In genomic region chr11:11898648-11899047, GRCh38 we compare ENCODE assay signal across 17 cellular contexts. TPM values are rescaled to one million over a fixed set of nuclear protein-coding genes. Genes with fewer than 3 reads are reported as not detected.
DNase-seq lines count a peak whose midpoint lies in the region; ATAC-seq and TF ChIP-seq lines count a peak whose summit lies in the region.
"Had no signal": no experiment of that assay in that cellular context is flagged by ENCODE, and none has a peak within 500 bp of the region (broad histone marks: within the 10 kb centered on the region; RNA-seq: fewer than 3 reads in every experiment).

No MANE protein-coding gene starts in this region.

- H3K27me3 ChIP-seq in upper lobe of right lung: no peaks in the 10 kb centered on the region
- no peaks in the 10 kb centered on the region for H3K27me3 ChIP-seq in CD8-positive, alpha-beta memory T cell (ENCODE audit: insufficient read depth, low read length, poor library complexity, severe bottlenecking)

- peaks cover 24% of the 10 kb centered on the region for H3K36me3 ChIP-seq in upper lobe of right lung
- H3K36me3 ChIP-seq in CD8-positive, alpha-beta memory T cell (ENCODE audit: insufficient read depth, low read length): peaks cover 5% of the 10 kb centered on the region

- ATAC-seq in natural killer cell (no peak), upper lobe of right lung (peak; percentile 43)
- ATAC-seq in natural killer cell treated with Interleukin-12 subunit alpha and Interleukin-12 subunit beta and Interleukin-15 and Interleukin-18, amount 100 ng/mL, for 72 hours: no peak
- ATAC-seq in central memory CD8-positive, alpha-beta T cell (replicated peaks; ENCODE audit: extremely low read depth, poor library complexity, severe bottlenecking): no peak
- no peak for ATAC-seq in activated T-helper 17 cell treated with anti-CD3 and anti-CD28 coated beads, Interleukin-2, amount 50 U/mL, for 72 hours (replicated peaks)

- no peak overlapping the region for H3K4me3 ChIP-seq in upper lobe of right lung
- H3K4me3 ChIP-seq in CD8-positive, alpha-beta memory T cell (ENCODE audit: low read length): no peak overlapping the region

- POLR2A ChIA-PET in CD8-positive, alpha-beta memory T cell (lab: Charles Lee): no interaction called here

- peak overlapping the region; percentile 5 to 39 for H3K27ac Mint-ChIP-seq in natural killer cell
- H3K27ac Mint-ChIP-seq in natural killer cell treated with Interleukin-12 subunit alpha and Interleukin-12 subunit beta and Interleukin-15 and Interleukin-18, amount 100 ng/mL, for 72 hours: peak overlapping the region in 1 of 2 donors; percentile 11
- peak overlapping the region; percentile 6; the same call in 1 of the 2 replicates for H3K27ac Mint-ChIP-seq in HFFc6
- H3K27ac Mint-ChIP-seq in central memory CD8-positive, alpha-beta T cell (ENCODE audit: low read depth): peak overlapping the region; percentile 2
- no peak overlapping the region for H3K27ac Mint-ChIP-seq in activated T-helper 17 cell treated with anti-CD3 and anti-CD28 coated beads, Interleukin-2, amount 50 U/mL, for 72 hours
- H3K27ac Mint-ChIP-seq in CD8-positive, alpha-beta memory T cell: peak overlapping the region in 4 of 8 donors; percentile 31 to 59 (median 44)

- H3K9me3 Mint-ChIP-seq in natural killer cell: no peaks in the 10 kb centered on the region
- no peaks in the 10 kb centered on the region for H3K9me3 Mint-ChIP-seq in natural killer cell treated with Interleukin-12 subunit alpha and Interleukin-12 subunit beta and Interleukin-15 and Interleukin-18, amount 100 ng/mL, for 72 hours
- no peaks in the 10 kb centered on the region for H3K9me3 Mint-ChIP-seq in HFFc6
- no peaks in the 10 kb centered on the region for H3K9me3 Mint-ChIP-seq in central memory CD8-positive, alpha-beta T cell
- H3K9me3 Mint-ChIP-seq in activated T-helper 17 cell treated with anti-CD3 and anti-CD28 coated beads, Interleukin-2, amount 50 U/mL, for 72 hours: no peaks in the 10 kb centered on the region
- H3K9me3 Mint-ChIP-seq in CD8-positive, alpha-beta memory T cell: no peaks in the 10 kb centered on the region

- TF ChIP-seq CTCF in natural killer cell (IDR thresholded peaks at IDR 0.05): no peak
- TF ChIP-seq CTCF in HFFc6 (IDR thresholded peaks at IDR 0.05): no peak
- no peak for TF ChIP-seq CTCF in upper lobe of right lung (IDR thresholded peaks at IDR 0.05)

- H3K27me3 Mint-ChIP-seq in natural killer cell (ENCODE audit: low read depth in 2 of 2): no peaks in the 10 kb centered on the region
- H3K27me3 Mint-ChIP-seq in natural killer cell treated with Interleukin-12 subunit alpha and Interleukin-12 subunit beta and Interleukin-15 and Interleukin-18, amount 100 ng/mL, for 72 hours: no peaks in the 10 kb centered on the region
- H3K27me3 Mint-ChIP-seq in HFFc6 (ENCODE audit: insufficient read depth): peaks cover 3% of the 10 kb centered on the region; the same call in 1 of the 2 replicates
- H3K27me3 Mint-ChIP-seq in central memory CD8-positive, alpha-beta T cell: no peaks in the 10 kb centered on the region
- no peaks in the 10 kb centered on the region for H3K27me3 Mint-ChIP-seq in activated T-helper 17 cell treated with anti-CD3 and anti-CD28 coated beads, Interleukin-2, amount 50 U/mL, for 72 hours
- H3K27me3 Mint-ChIP-seq in CD8-positive, alpha-beta memory T cell: no peaks in the 10 kb centered on the region

- DNase-seq in natural killer cell (no peak), HFFc6 (no peak), upper lobe of right lung (no peak)
- DNase-seq in natural killer cell treated with Interleukin-12 subunit alpha and Interleukin-12 subunit beta and Interleukin-15 and Interleukin-18, amount 100 ng/mL, for 72 hours (ENCODE audit: low spot score): no peak
- no peak for DNase-seq in central memory CD8-positive, alpha-beta T cell (ENCODE audit: low spot score in 2 of 2)
- DNase-seq in activated effector memory CD4-positive, alpha-beta T cell treated with anti-CD3 and anti-CD28 coated beads, Interleukin-2, amount 50 U/mL, for 16 hours: no peak
- DNase-seq in CD8-positive, alpha-beta memory T cell: no peak
- DNase-seq: ACHN, AML-193, DMS53, IMR-90, Karpas-422, MM.1S, NCI-H1092 treated with DMSO at 0.1 percent for 48 hours, NCI-H1694, NCI-H510A treated with DMSO at 0.1 percent for 48 hours had no signal

- H3K36me3 Mint-ChIP-seq in natural killer cell (no peaks in the 10 kb centered on the region), HFFc6 (ENCODE audit: low read depth) (peaks cover 7% of the 10 kb centered on the region; the same call in 1 of the 2 replicates)
- peaks cover 5% of the 10 kb centered on the region for H3K36me3 Mint-ChIP-seq in natural killer cell treated with Interleukin-12 subunit alpha and Interleukin-12 subunit beta and Interleukin-15 and Interleukin-18, amount 100 ng/mL, for 72 hours
- peaks cover 21% of the 10 kb centered on the region for H3K36me3 Mint-ChIP-seq in central memory CD8-positive, alpha-beta T cell (ENCODE audit: insufficient read depth)
- peaks cover 78% of the 10 kb centered on the region for H3K36me3 Mint-ChIP-seq in activated T-helper 17 cell treated with anti-CD3 and anti-CD28 coated beads, Interleukin-2, amount 50 U/mL, for 72 hours (ENCODE audit: low read depth)
- H3K36me3 Mint-ChIP-seq in CD8-positive, alpha-beta memory T cell: peaks cover 0 to 63% (median 12%) of the 10 kb centered on the region in 3 donors

- intact Hi-C loops in natural killer cell (cut with micrococcal nuclease) (no loop called here), upper lobe of right lung (cut with DNase I) (no loop called here)

- peaks cover 10% of the 10 kb centered on the region for H3K4me1 ChIP-seq in upper lobe of right lung
- H3K4me1 ChIP-seq in CD8-positive, alpha-beta memory T cell (ENCODE audit: insufficient read depth, low read length): no peaks in the 10 kb centered on the region

- no peak overlapping the region for H3K27ac ChIP-seq in upper lobe of right lung
- no peak overlapping the region for H3K27ac ChIP-seq in CD8-positive, alpha-beta memory T cell (ENCODE audit: low read depth, low read length)

- H3K9me3 ChIP-seq in upper lobe of right lung: no peaks in the 10 kb centered on the region
- H3K9me3 ChIP-seq in CD8-positive, alpha-beta memory T cell (ENCODE audit: low read length): no peaks in the 10 kb centered on the region

- H3K4me3 Mint-ChIP-seq in natural killer cell (no peak overlapping the region), HFFc6 (no peak overlapping the region)
- H3K4me3 Mint-ChIP-seq in natural killer cell treated with Interleukin-12 subunit alpha and Interleukin-12 subunit beta and Interleukin-15 and Interleukin-18, amount 100 ng/mL, for 72 hours: no peak overlapping the region
- H3K4me3 Mint-ChIP-seq in central memory CD8-positive, alpha-beta T cell: no peak overlapping the region
- H3K4me3 Mint-ChIP-seq in activated T-helper 17 cell treated with anti-CD3 and anti-CD28 coated beads, Interleukin-2, amount 50 U/mL, for 72 hours: no peak overlapping the region
- H3K4me3 Mint-ChIP-seq in CD8-positive, alpha-beta memory T cell: no peak overlapping the region

- CTCF ChIA-PET in CD8-positive, alpha-beta memory T cell (lab: Charles Lee): no interaction called here

- H3K4me1 Mint-ChIP-seq in natural killer cell: peaks cover 0 to 19% of the 10 kb centered on the region in 2 donors
- H3K4me1 Mint-ChIP-seq in natural killer cell treated with Interleukin-12 subunit alpha and Interleukin-12 subunit beta and Interleukin-15 and Interleukin-18, amount 100 ng/mL, for 72 hours (ENCODE audit: low read depth in 2 of 2): peaks cover 0 to 15% of the 10 kb centered on the region in 2 donors
- peaks cover 9% of the 10 kb centered on the region; the same call in 1 of the 2 replicates for H3K4me1 Mint-ChIP-seq in HFFc6 (ENCODE audit: low read depth)
- H3K4me1 Mint-ChIP-seq in central memory CD8-positive, alpha-beta T cell: peaks cover 12% of the 10 kb centered on the region
- peaks cover 9% of the 10 kb centered on the region for H3K4me1 Mint-ChIP-seq in activated T-helper 17 cell treated with anti-CD3 and anti-CD28 coated beads, Interleukin-2, amount 50 U/mL, for 72 hours
- peaks cover 8 to 10% (median 9%) of the 10 kb centered on the region in 3 donors for H3K4me1 Mint-ChIP-seq in CD8-positive, alpha-beta memory T cell

RNA-seq across cellular contexts. Expression of gene USP47, which starts 56.9 kb away (rescaled TPM):
- total RNA-seq in natural killer cell (100 to 1,000 TPM; 102 to 108 (median 107) TPM), upper lobe of right lung (48.1 TPM)
- total RNA-seq in natural killer cell treated with Interleukin-12 subunit alpha and Interleukin-12 subunit beta and Interleukin-15 and Interleukin-18, amount 100 ng/mL, for 72 hours: 10 to 100 TPM; 61.7 to 61.8 TPM
- 10 to 100 TPM; 33.6 to 38.7 (median 35.1) TPM for total RNA-seq in HFFc6 (2021; fragmentation: NEBNext Ultra II Directional; extraction: Animal tissue kit (Norgen Biotek cat#: 25700))
- total RNA-seq in activated T-helper 17 cell treated with anti-CD3 and anti-CD28 coated beads, Interleukin-2, amount 50 U/mL, for 72 hours: 10 to 100 TPM; 37.1 to 58.2 TPM
- 10 to 100 TPM; 47.0 to 50.2 TPM for total RNA-seq in CD8-positive, alpha-beta memory T cell
- polyA plus RNA-seq in CD8-positive, alpha-beta memory T cell: 53.8 TPM
